ENCODE assay signal across 9 cellular contexts in the genomic region with DNA sequence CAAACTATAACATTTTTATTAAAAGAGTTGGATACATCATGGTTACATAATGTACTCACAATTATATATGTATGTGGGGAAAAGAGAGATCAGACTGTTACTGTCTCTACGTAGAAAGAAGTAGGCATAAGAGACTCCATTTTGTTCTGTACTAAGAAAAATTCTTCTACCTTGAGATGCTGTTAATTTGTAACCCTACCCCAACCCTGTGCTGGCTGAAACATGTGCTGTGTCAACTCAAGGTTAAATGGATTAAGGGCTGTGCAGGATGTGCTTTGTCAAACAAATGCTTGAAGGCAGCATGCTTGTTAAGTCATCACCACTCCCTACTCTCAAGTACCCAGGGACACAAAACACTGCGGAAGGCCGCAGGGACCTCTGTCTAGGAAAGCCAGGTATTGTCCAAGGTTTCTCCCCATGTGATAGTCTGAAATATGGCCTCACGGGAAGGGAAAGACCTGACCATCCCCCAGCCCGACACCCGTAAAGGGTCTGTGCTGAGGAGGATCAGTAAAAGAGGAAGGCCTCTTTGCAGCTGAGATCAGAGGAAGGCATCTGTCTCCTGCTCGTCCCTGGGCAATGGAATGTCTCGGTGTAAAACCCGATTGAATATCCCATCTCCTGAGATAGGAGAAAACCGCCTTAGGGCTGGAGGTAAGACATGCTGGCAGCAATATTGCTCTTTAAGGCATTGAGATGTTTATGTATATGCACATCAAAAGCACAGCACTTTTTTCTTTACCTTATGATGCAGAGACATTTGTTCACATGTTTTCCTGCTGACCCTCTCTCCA. TPM values are rescaled to one million over a fixed set of nuclear protein-coding genes. Genes with fewer than 3 reads are reported as not detected.
DNase-seq lines count a peak whose midpoint lies in the region; ATAC-seq, FAIRE-seq and TF ChIP-seq lines count a peak whose summit lies in the region.
"Not testable (repeated sequence)": the region's sequence is repeated elsewhere in the genome, so short reads cannot be mapped to it uniquely, and the experiment has no call there.
"Had no signal": no experiment of that assay in that cellular context is flagged by ENCODE, and none has a peak within 500 bp of the region (broad histone marks: within the 10 kb centered on the region; RNA-seq: fewer than 3 reads in every experiment).

No MANE protein-coding gene starts in this region.

- H3K4me3 ChIP-seq in Panc1 (ENCODE audit: low read depth in 2 of 2, low read length in 2 of 2); kidney (ENCODE audit: low read length in 2 of 2): not testable (repeated sequence)

- H3K4me3 Mint-ChIP-seq in Calu3 (ENCODE audit: low read depth, unreplicated experiment) = not testable (repeated sequence)
- peak overlapping the region; percentile 14 for H3K4me3 Mint-ChIP-seq in nephron progenitor cell

- intact Hi-C loops in Calu3 (cut with micrococcal nuclease; ENCODE audit: unreplicated experiment) = loop anchor here (5.0 kb wide), 3 partner anchors 47 to 257 kb away; partner anchors contain the start of gene C7orf57
- intact Hi-C loops in Panc1 (cut with micrococcal nuclease; ENCODE audit: unreplicated experiment) = loop anchor here (5.0 kb wide), 2 partner anchors 97 to 162 kb away; partner anchors contain the start of gene UPP1
- intact Hi-C loops in kidney (cut with DNase I) = loop anchor here (10.0 kb wide), 1 partner anchor 115 kb away; no protein-coding TSS in a partner anchor

- H3K9me3 ChIP-seq in Panc1 (ENCODE audit: control insufficient read depth, insufficient read depth, low read depth, low read length); kidney (ENCODE audit: control insufficient read depth in 1 of 2, low read length in 2 of 2): not testable (repeated sequence)

- CTCF ChIA-PET in Calu3 (lab: Charles Lee) = interaction anchor here (1.6 to 2.2 kb wide), 3 partner anchors 25 to 120 kb away, joined by 4 to 12 read pairs (median 7); no protein-coding TSS in a partner anchor
- CTCF ChIA-PET in Panc1 (lab: Charles Lee) = not testable (repeated sequence)

- BruUV-seq in Calu3 (replicated peaks; lab: Mats Ljungman, UMichigan); Panc1 (replicated peaks; lab: Mats Ljungman, UMichigan): not testable (repeated sequence)

- H3K36me3 Mint-ChIP-seq in Calu3 (ENCODE audit: insufficient read depth, unreplicated experiment) = peaks cover 12% of the 10 kb centered on the region
- H3K36me3 Mint-ChIP-seq in nephron progenitor cell (ENCODE audit: low read depth) = not testable (repeated sequence)

- not testable (repeated sequence) for TF ChIP-seq CTCF in Calu3 (IDR thresholded peaks at IDR 0.05; ENCODE audit: unreplicated experiment); Panc1 (IDR thresholded peaks at IDR 0.05); kidney (IDR thresholded peaks at IDR 0.05; ENCODE audit: borderline replicate concordance, extremely low read depth, insufficient read depth); nephron progenitor cell (IDR thresholded peaks at IDR 0.05)

- ATAC-seq in Panc1 = not testable (repeated sequence)

- H3K27ac ChIP-seq in Panc1 (ENCODE audit: low read length) = peak overlapping the region; percentile 18; the same call in 1 of the 2 replicates
- not testable (repeated sequence) for H3K27ac ChIP-seq in kidney (ENCODE audit: low read depth in 2 of 2, low read length in 2 of 2)

- H3K9me3 Mint-ChIP-seq in Calu3 (ENCODE audit: low read depth, unreplicated experiment); nephron progenitor cell: not testable (repeated sequence)

- H3K36me3 ChIP-seq in Panc1 (ENCODE audit: control insufficient read depth, insufficient read depth, low read length); kidney (ENCODE audit: control insufficient read depth in 1 of 2, insufficient read depth in 2 of 2, low read length in 2 of 2): not testable (repeated sequence)

- H3K4me1 ChIP-seq in Panc1 (ENCODE audit: control insufficient read depth, insufficient read depth, low read length) = peaks cover 22% of the 10 kb centered on the region
- H3K4me1 ChIP-seq in kidney (ENCODE audit: control insufficient read depth in 1 of 2, insufficient read depth in 1 of 2, low read depth in 1 of 2, low read length in 2 of 2) = not testable (repeated sequence)

- not testable (repeated sequence) for H3K27me3 Mint-ChIP-seq in Calu3 (ENCODE audit: unreplicated experiment); nephron progenitor cell (ENCODE audit: low read depth, poor library complexity)

- POLR2A ChIA-PET in Panc1 (lab: Charles Lee) = not testable (repeated sequence)

- in situ Hi-C loops in Panc1 (cut with HindIII; ENCODE audit: low pct_unique_long_range_greater_than_20kb, low sequenced_read_pairs) = loop anchor here (10.0 kb wide), 1 partner anchor 85 kb away; no protein-coding TSS in a partner anchor

- peaks cover 37% of the 10 kb centered on the region for H3K4me1 Mint-ChIP-seq in Calu3 (ENCODE audit: low read depth, unreplicated experiment)
- peaks cover 40% of the 10 kb centered on the region for H3K4me1 Mint-ChIP-seq in nephron progenitor cell

- H3K9ac ChIP-seq in kidney (ENCODE audit: low read length in 2 of 2) = not testable (repeated sequence)

- H3K27me3 ChIP-seq in Panc1 (ENCODE audit: control insufficient read depth, insufficient read depth, low read length) = not testable (repeated sequence)

- peak; percentile 57 for FAIRE-seq in kidney (lab: Jason Lieb, UNC)

- not testable (repeated sequence) for H3K27ac Mint-ChIP-seq in Calu3 (ENCODE audit: unreplicated experiment)
- H3K27ac Mint-ChIP-seq in nephron progenitor cell = peak overlapping the region; percentile 89

- DNase-seq in Calu3 (peak; percentile 55), HK-2 (ENCODE audit: unreplicated experiment) (peak; percentile 27), NCI-H2171 treated with DMSO at 0.1 percent for 48 hours (lab: John Stamatoyannopoulos, UW) (peak; percentile 23), cerebellar cortex (ENCODE audit: low spot score) (peak; percentile 23)
- not testable (repeated sequence) for DNase-seq in Panc1 (ENCODE audit: low read depth, low spot score); kidney; nephron progenitor cell

RNA-seq across cellular contexts. Expression of gene HUS1, which starts 10.4 kb away (rescaled TPM):
- total RNA-seq in Calu3 (2022) (42.9 and 51.3 TPM in 2 replicates), Panc1 (2021; ENCODE audit: unreplicated experiment) (72.7 TPM), kidney (29.5 TPM)
- 29.3 TPM for polyA plus RNA-seq in Panc1 (2012; ENCODE audit: insufficient read length)
- 13.4 TPM for polyA plus RNA-seq in kidney (ENCODE audit: insufficient read depth, low read depth, low replicate concordance)

RNA-seq across cellular contexts. Expression of gene SUN3, which starts 39.1 kb away (rescaled TPM):
- total RNA-seq in Calu3 (2022) (1.1 and 1.8 TPM in 2 replicates), Panc1 (2021; ENCODE audit: unreplicated experiment) (0.49 TPM), kidney (0.54 TPM)
- not detected for polyA plus RNA-seq in Panc1 (2012; ENCODE audit: insufficient read length)
- polyA plus RNA-seq in kidney (ENCODE audit: insufficient read depth, low read depth, low replicate concordance) = not detected
- total RNA-seq: CD4-positive, CD25-positive, alpha-beta regulatory T cell; Right ventricle myocardium inferior had no signal
- polyA plus RNA-seq: CD4-positive, CD25-positive, alpha-beta regulatory T cell had no signal

RNA-seq across cellular contexts. Expression of gene PKD1L1, which starts 41.5 kb away (rescaled TPM):
- total RNA-seq in Calu3 (2022) (0.24 and 0.49 TPM in 2 replicates), Panc1 (2021; ENCODE audit: unreplicated experiment) (2.2 TPM), kidney (0.82 TPM)
- polyA plus RNA-seq in Panc1 (2012; ENCODE audit: insufficient read length) = 2.5 TPM
- 0.32 TPM for polyA plus RNA-seq in kidney (ENCODE audit: insufficient read depth, low read depth, low replicate concordance)

RNA-seq across cellular contexts. Expression of gene C7orf57, which starts 45.5 kb away (rescaled TPM):
- total RNA-seq in Calu3 (2022) (0.24 and 0.33 TPM in 2 replicates), Panc1 (2021; ENCODE audit: unreplicated experiment) (3.2 TPM), kidney (0.63 TPM)
- polyA plus RNA-seq in Panc1 (2012; ENCODE audit: insufficient read length) = 1.4 TPM
- polyA plus RNA-seq in kidney (ENCODE audit: insufficient read depth, low read depth, low replicate concordance) = not detected
- total RNA-seq: CD4-positive, CD25-positive, alpha-beta regulatory T cell; Right ventricle myocardium inferior had no signal
- polyA plus RNA-seq: CD4-positive, CD25-positive, alpha-beta regulatory T cell had no signal
